ENCODE assay signal across 20 cellular contexts in genomic region chr5:58722160-58722559, GRCh38.
DNase-seq lines count a peak whose midpoint lies in the region; ATAC-seq and TF ChIP-seq lines count a peak whose summit lies in the region.
"Had no signal": no experiment of that assay in that cellular context is flagged by ENCODE, and none has a peak within 500 bp of the region (broad histone marks: within the 10 kb centered on the region; RNA-seq: fewer than 3 reads in every experiment).

No MANE protein-coding gene starts in this region.

- POLR2A ChIA-PET in WTC11 (lab: Charles Lee) = no interaction called here

- peak; percentile 27 for DNase-seq in NCI-H2227 treated with DMSO at 0.1 percent for 48 hours (lab: John Stamatoyannopoulos, UW)
- DNase-seq in NCI-H2227 (lab: John Stamatoyannopoulos, UW; ENCODE audit: unreplicated experiment) = no peak
- DNase-seq in WTC11 (ENCODE audit: low spot score) = no peak
- no peak for DNase-seq in SHP77 treated with DMSO at 0.1 percent for 48 hours (lab: John Stamatoyannopoulos, UW)
- DNase-seq in NCI-H2081 treated with DMSO at 0.1 percent for 48 hours (lab: John Stamatoyannopoulos, UW) = no peak
- DNase-seq in esophagus squamous epithelium (lab: John Stamatoyannopoulos, UW) = no peak
- DNase-seq: AML-193; CD4-positive, alpha-beta T cell; DMS153; DMS79; GDM1 had no signal

- 0 out of 2 replicates have a peak overlapping the region, but pooled peaks have one; percentile 17 for H3K4me3 Mint-ChIP-seq in WTC11
- H3K4me3 Mint-ChIP-seq: CD4-positive, alpha-beta T cell; IgD-negative memory B cell had no signal

- CTCF ChIA-PET in WTC11 (lab: Charles Lee) = interaction anchor here (0.6 kb wide), 1 partner anchor 484 kb away, joined by 3 read pairs; no protein-coding TSS in a partner anchor

- no peak for TF ChIP-seq POLR2A in esophagus squamous epithelium (IDR thresholded peaks at IDR 0.05)

- H3K4me3 ChIP-seq in iPS-20b (ENCODE audit: low read length) = peak overlapping the region; percentile 1; the same call in 1 of the 2 replicates
- H3K4me3 ChIP-seq in esophagus squamous epithelium = no peak overlapping the region
- H3K4me3 ChIP-seq: A549, HAP-1 had no signal

- peaks cover 24% of the 10 kb centered on the region for H3K36me3 Mint-ChIP-seq in WTC11
- H3K36me3 Mint-ChIP-seq: IgD-negative memory B cell had no signal

- H3K9ac ChIP-seq in iPS-20b (ENCODE audit: low read depth, low read length) = no peak overlapping the region

- H3K9me3 Mint-ChIP-seq in WTC11 = peaks cover 30% of the 10 kb centered on the region
- H3K9me3 Mint-ChIP-seq: CD4-positive, alpha-beta T cell had no signal

- H3K36me3 ChIP-seq in iPS-20b (ENCODE audit: insufficient read depth, low read depth, low read length) = 0 out of 2 replicates have a peak, but pooled peaks cover 9% of the 10 kb centered on the region
- H3K36me3 ChIP-seq in esophagus squamous epithelium = no peaks in the 10 kb centered on the region
- H3K36me3 ChIP-seq: HAP-1 had no signal

- H3K27me3 ChIP-seq in iPS-20b (ENCODE audit: insufficient read depth, low read length) (peaks cover 6% of the 10 kb centered on the region; the same call in 1 of the 2 replicates), esophagus squamous epithelium (no peaks in the 10 kb centered on the region)

- H3K4me1 ChIP-seq in iPS-20b (ENCODE audit: insufficient read depth, low read length) (peaks cover 48% of the 10 kb centered on the region), esophagus squamous epithelium (no peaks in the 10 kb centered on the region)
- H3K4me1 ChIP-seq: A549, HAP-1 had no signal

- TF ChIP-seq CTCF in WTC11 (IDR thresholded peaks at IDR 0.05) = no peak
- no peak for TF ChIP-seq CTCF in esophagus squamous epithelium (IDR thresholded peaks at IDR 0.05)

- intact Hi-C loops in esophagus squamous epithelium (cut with DNase I) = no loop called here

- H3K27ac ChIP-seq in iPS-20b (ENCODE audit: low read length) (no peak overlapping the region), esophagus squamous epithelium (no peak overlapping the region)
- H3K27ac ChIP-seq: 22Rv1, A549, C4-2B, HL-60 had no signal

- WGBS in esophagus squamous epithelium, 2 donors = 50 to 55% methylated on average over 1 of the region's 1 CpG

- H3K4me1 Mint-ChIP-seq in WTC11 = peaks cover 48% of the 10 kb centered on the region
- H3K4me1 Mint-ChIP-seq: IgD-negative memory B cell had no signal

- no peak overlapping the region for H3K27ac Mint-ChIP-seq in WTC11
- H3K27ac Mint-ChIP-seq: CD4-positive, alpha-beta T cell; IgD-negative memory B cell had no signal

- ATAC-seq in WTC11 = peak; percentile 73
- no peak for ATAC-seq in HG02973 (IDR thresholded peaks at IDR 0.05; ENCODE audit: unreplicated experiment)
- ATAC-seq: A549, HepG2 had no signal

- H3K9me3 ChIP-seq in iPS-20b (ENCODE audit: insufficient read depth, low read depth, low read length) (peaks cover 17% of the 10 kb centered on the region), esophagus squamous epithelium (no peaks in the 10 kb centered on the region)
- H3K9me3 ChIP-seq: HAP-1 had no signal

- peaks cover 8% of the 10 kb centered on the region for H3K27me3 Mint-ChIP-seq in WTC11 (ENCODE audit: low read depth)

TF ChIP-seq in WTC11, 78 proteins besides CTCF, POLR2A, EP300 and RAD21:
- no peak for TF ChIP-seq FOXK1 (CRISPR knock-in tag; IDR thresholded peaks at IDR 0.05)
- peak; percentile 48; the same call in 1 of the 2 replicates for TF ChIP-seq ZNF423 (CRISPR knock-in tag; IDR thresholded peaks at IDR 0.05)
